8 cellular contexts compared by ENCODE assay signal in the genomic region with DNA sequence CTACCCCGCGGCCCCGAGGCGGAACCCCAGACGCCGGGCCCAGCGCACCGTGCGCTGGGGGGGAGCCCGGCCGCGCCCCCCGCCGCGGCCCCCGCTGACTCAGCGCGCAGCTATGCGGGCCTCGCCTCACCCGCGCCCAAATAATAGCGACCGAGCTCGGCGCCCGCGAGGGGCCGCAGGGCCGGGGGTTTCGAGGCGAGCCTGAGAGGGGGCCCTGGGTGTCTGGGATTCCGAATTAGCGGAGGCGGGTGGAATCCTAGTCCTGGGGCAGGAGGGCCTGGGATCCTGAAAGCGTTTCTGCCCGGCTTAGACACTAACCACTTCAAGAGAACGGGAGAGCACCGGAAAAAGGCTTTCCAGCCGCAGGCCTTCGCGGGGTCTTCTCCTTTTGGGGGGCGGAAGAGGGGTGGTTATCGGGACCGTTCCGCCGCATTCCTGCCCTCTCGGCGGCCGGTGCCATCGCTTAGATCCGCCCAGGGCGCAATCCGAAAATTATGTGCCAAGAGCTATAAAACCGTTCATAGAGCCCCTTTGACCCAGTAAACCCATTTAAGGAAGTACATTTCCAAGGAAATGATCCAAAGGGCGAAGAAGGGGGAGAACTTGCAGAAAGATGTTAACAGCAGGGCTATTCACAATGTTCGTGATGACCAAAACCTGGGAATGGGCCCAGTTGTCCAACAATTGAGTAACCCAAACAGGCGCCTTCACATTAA. TPM values are rescaled to one million over a fixed set of nuclear protein-coding genes. Genes with fewer than 3 reads are reported as not detected.
A peak's percentile ranks its signal among the peaks of the same experiment; 100 is the strongest.
DNase-seq lines count a peak whose midpoint lies in the region; ATAC-seq and TF ChIP-seq lines count a peak whose summit lies in the region.

No MANE protein-coding gene starts in this region.

- peak overlapping the region; percentile 98 for H3K27ac Mint-ChIP-seq in chondrocyte (ENCODE audit: unreplicated experiment)

- no peaks in the 10 kb centered on the region for H3K27me3 Mint-ChIP-seq in chondrocyte (ENCODE audit: low read depth)

- H3K4me3 Mint-ChIP-seq in chondrocyte (ENCODE audit: unreplicated experiment): peak overlapping the region; percentile 74

- intact Hi-C loops in left colon (cut with DNase I, micrococcal nuclease): no loop called here

- peak; percentile 27 for ATAC-seq in HG03135 (IDR thresholded peaks at IDR 0.05; ENCODE audit: unreplicated experiment)
- peak; percentile 67 for ATAC-seq in left colon

- H3K9me3 Mint-ChIP-seq in chondrocyte (ENCODE audit: low read depth): no peaks in the 10 kb centered on the region

- DNase-seq in A172 (ENCODE audit: low spot score): peak; percentile 53
- DNase-seq in GM04503 (ENCODE audit: low read depth): peak; percentile 93
- DNase-seq in SK-N-DZ (ENCODE audit: low spot score): peak; percentile 47
- peak; percentile 63 for DNase-seq in chondrocyte (ENCODE audit: low spot score)
- peak; percentile 67 to 76 for DNase-seq in left colon
- DNase-seq in stimulated activated CD8-positive, alpha-beta memory T cell treated with anti-CD3 and anti-CD28 coated beads, Interleukin-4, amount 100 ng/mL, for 48 hours: peak; percentile 44
- DNase-seq in NCI-H1930 (lab: John Stamatoyannopoulos, UW): no peak

- no peaks in the 10 kb centered on the region for H3K36me3 Mint-ChIP-seq in chondrocyte (ENCODE audit: low read depth)

- H3K4me1 Mint-ChIP-seq in chondrocyte (ENCODE audit: low read depth): peaks cover 32% of the 10 kb centered on the region

- TF ChIP-seq CTCF in chondrocyte (IDR thresholded peaks at IDR 0.05): peak; percentile 28

RNA-seq across cellular contexts. Expression of a gene that starts 0.7 kb away (rescaled TPM):
- 37.8 and 44.6 TPM in 2 replicates for total RNA-seq in A172 (2014; rRNA removed; shearing (Covaris generic))
- 7.4 and 7.6 TPM in 2 replicates for polyA plus RNA-seq in SK-N-DZ (2014; cell fraction: cytosol; rRNA removed)
- 4.8 and 6.4 TPM in 2 replicates for polyA plus RNA-seq in SK-N-DZ (2014; cell fraction: nucleus; rRNA removed)
- total RNA-seq in chondrocyte (48.6 to 62.3 TPM (median 61.4 TPM) in 3 replicates), left colon (10 to 100 TPM; 78.4 to 90.9 TPM)

Comparison
In these comparisons a context has a peak if more than half of its experiments do, and no peak if none do; other contexts are left out.
1. DNase-seq: peak in A172 (single experiment), GM04503 (single experiment), SK-N-DZ (single experiment), chondrocyte (single experiment), left colon (2 of 2) and stimulated activated CD8-positive, alpha-beta memory T cell treated with anti-CD3 and anti-CD28 coated beads, Interleukin-4, amount 100 ng/mL, for 48 hours (single experiment); none in NCI-H1930 (0 of 2).